In the genomic region with DNA sequence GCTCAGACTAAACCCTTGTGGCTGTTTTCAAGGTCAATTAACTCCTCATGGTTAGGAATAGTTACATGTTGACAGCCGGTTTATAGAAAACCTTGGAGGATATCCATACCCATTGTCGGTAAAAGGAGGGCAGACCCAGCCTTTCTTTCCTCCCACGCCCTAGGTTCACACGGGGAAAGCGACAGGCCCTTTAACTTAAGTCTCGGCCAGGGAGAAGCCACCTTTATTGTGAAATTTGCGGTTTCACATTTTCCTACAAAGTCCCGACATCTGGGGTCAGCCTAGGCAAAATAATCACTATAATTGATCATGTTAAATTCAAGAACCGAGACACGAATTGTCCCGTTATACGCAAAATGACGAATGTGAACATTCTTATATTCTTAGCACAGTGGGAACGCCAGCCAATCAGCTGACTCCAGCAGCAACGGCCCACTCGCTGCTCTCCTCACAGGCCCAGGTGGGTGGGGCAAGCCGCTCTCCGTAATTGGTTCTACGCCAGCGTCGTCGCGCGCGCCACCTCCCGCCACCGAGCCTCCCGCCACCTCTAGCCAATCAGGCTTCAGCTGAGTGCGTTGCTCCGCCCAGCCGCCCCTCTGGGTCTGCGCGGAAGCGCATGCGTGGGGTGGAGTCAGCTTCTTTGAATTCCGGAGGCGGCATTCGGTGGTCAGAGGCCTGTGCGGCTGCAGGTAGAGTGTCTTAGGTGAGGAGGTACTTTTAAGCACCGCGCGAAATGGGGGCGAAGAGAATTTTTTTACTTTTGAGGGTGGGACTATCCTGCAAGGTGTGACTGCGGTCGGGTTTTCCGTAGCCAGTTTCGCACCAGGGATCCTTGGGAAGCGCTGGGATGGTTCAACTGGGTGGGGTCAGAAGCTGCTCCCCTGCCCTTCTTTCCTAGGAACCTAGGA, we compare ENCODE assay signal across 8 cellular contexts. TPM values are rescaled to one million over a fixed set of nuclear protein-coding genes. Genes with fewer than 3 reads are reported as not detected.
DNase-seq lines count a peak whose midpoint lies in the region; ATAC-seq and TF ChIP-seq lines count a peak whose summit lies in the region.

Gene CENPI (plus strand): TSS at position 659 of the 908 bp plus-strand sequence. CDS start 2,867 bp downstream, outside the sequence.

- peak within 1 kb of the TSS; percentile 77 for H3K27ac ChIP-seq in ACC112 (ENCODE audit: low read depth, low read length)
- no peak within 1 kb of the TSS for H3K27ac ChIP-seq in iPS DF 6.9 (ENCODE audit: low read length)
- peak within 1 kb of the TSS; percentile 74 to 82 (median 78) for H3K27ac ChIP-seq in sigmoid colon

- peak within 1 kb of the TSS; percentile 87 for H3K4me3 ChIP-seq in ACC112 (ENCODE audit: low read depth, low read length)
- H3K4me3 ChIP-seq in iPS DF 6.9 (ENCODE audit: low read length) = peak within 1 kb of the TSS; percentile 68; the same call in 1 of the 2 replicates
- peak within 1 kb of the TSS; percentile 28 to 48 (median 42) for H3K4me3 ChIP-seq in sigmoid colon

- H3K27me3 Mint-ChIP-seq in MCF 10A (ENCODE audit: insufficient read depth, unreplicated experiment) = peaks cover 45% of the 10 kb centered on the region

- DNase-seq in NCI-H2171 (lab: John Stamatoyannopoulos, UW) (peak; percentile 79), UCSD-AML1 (lab: John Stamatoyannopoulos, UW; ENCODE audit: unreplicated experiment) (peak; percentile 92), MCF 10A (ENCODE audit: unreplicated experiment) (peak; percentile 89), iPS DF 6.9 (ENCODE audit: low read depth, low spot score) (peak; percentile 47), sigmoid colon (peak; percentile 96)

- H3K79me2 ChIP-seq in ACC112 (ENCODE audit: control insufficient read depth, insufficient read depth, low read length, unreplicated experiment) = peaks cover 28% of the 10 kb centered on the region

- no peaks in the 10 kb centered on the region for H3K27me3 ChIP-seq in ACC112 (ENCODE audit: insufficient read depth, low read length)
- H3K27me3 ChIP-seq in iPS DF 6.9 (ENCODE audit: control insufficient read depth, insufficient read depth, low read length) = no peaks in the 10 kb centered on the region
- no peaks in the 10 kb centered on the region for H3K27me3 ChIP-seq in sigmoid colon

- no TSS peak for BruUV-seq in MCF 10A (replicated peaks; lab: Mats Ljungman, UMichigan)

- H3K9me3 Mint-ChIP-seq in MCF 10A (ENCODE audit: unreplicated experiment) = no peaks in the 10 kb centered on the region

- no peaks in the 10 kb centered on the region for H3K4me1 Mint-ChIP-seq in MCF 10A (ENCODE audit: insufficient read depth, unreplicated experiment)

- no peaks in the 10 kb centered on the region for H3K36me3 Mint-ChIP-seq in MCF 10A (ENCODE audit: insufficient read depth, unreplicated experiment)

- CTCF ChIA-PET in MCF 10A (lab: Yijun Ruan, JAX) = interaction anchor here (0.6 kb wide), 2 partner anchors 10 to 103 kb away, joined by 3 read pairs; no protein-coding TSS in a partner anchor

- H2AFZ ChIP-seq in ACC112 (ENCODE audit: low read length, unreplicated experiment) = peak within 1 kb of the TSS; percentile 58

- H3K4me3 Mint-ChIP-seq in MCF 10A (ENCODE audit: unreplicated experiment) = peak within 1 kb of the TSS; percentile 90

- H3K9me3 ChIP-seq in iPS DF 6.9 (ENCODE audit: control insufficient read depth, insufficient read depth, low read length) (no peaks in the 10 kb centered on the region), sigmoid colon (no peaks in the 10 kb centered on the region)

- intact Hi-C loops in MCF 10A (cut with micrococcal nuclease) (loop anchor here (10.0 kb wide), 1 partner anchor 203 kb away; no protein-coding TSS in a partner anchor), sigmoid colon (cut with DNase I) (loop anchor here (5.0 kb wide), 2 partner anchors 45 to 110 kb away; partner anchors contain the start of gene TRMT2B)

- H3K4me1 ChIP-seq in ACC112 (ENCODE audit: control insufficient read depth, insufficient read depth, low read length, unreplicated experiment) (peaks cover 6% of the 10 kb centered on the region), iPS DF 6.9 (ENCODE audit: control insufficient read depth, insufficient read depth, low read length) (no peaks in the 10 kb centered on the region), sigmoid colon (no peaks in the 10 kb centered on the region)

- ATAC-seq in GM18868 (IDR thresholded peaks at IDR 0.05; ENCODE audit: unreplicated experiment) = peak; percentile 99
- ATAC-seq in HG03103 (IDR thresholded peaks at IDR 0.05; ENCODE audit: low read depth, unreplicated experiment) = peak; percentile 97

- H3K36me3 ChIP-seq in ACC112 (ENCODE audit: insufficient read depth, low read length) = no peaks in the 10 kb centered on the region
- no peaks in the 10 kb centered on the region for H3K36me3 ChIP-seq in iPS DF 6.9 (ENCODE audit: control insufficient read depth, insufficient read depth, low read length)
- H3K36me3 ChIP-seq in sigmoid colon = no peaks in the 10 kb centered on the region

- H3K27ac Mint-ChIP-seq in MCF 10A (ENCODE audit: low read depth, unreplicated experiment) = peak within 1 kb of the TSS; percentile 68

- no peak for TF ChIP-seq EP300 in sigmoid colon (IDR thresholded peaks at IDR 0.05)

- TF ChIP-seq POLR2A in sigmoid colon (IDR thresholded peaks at IDR 0.05) = no peak

- POLR2A ChIA-PET in MCF 10A (lab: Yijun Ruan, JAX) = interaction anchor here (0.6 to 1.0 kb wide), 5 partner anchors 9 to 293 kb away, joined by 3 to 5 read pairs (median 4); partner anchors contain the start of gene RPL36A

- TF ChIP-seq CTCF in MCF 10A (IDR thresholded peaks at IDR 0.05; ENCODE audit: unreplicated experiment) = no peak
- no peak for TF ChIP-seq CTCF in sigmoid colon (IDR thresholded peaks at IDR 0.05)

- no CpG with 5 or more reads among the region's 48 CpGs for WGBS in iPS DF 6.9 (ENCODE audit: insufficient coverage, insufficient read length)
- WGBS in sigmoid colon, 2 donors = 0 to 1% methylated on average over 48 of the region's 48 CpGs

RNA-seq across cellular contexts. Expression of gene CENPI, which starts in this region (rescaled TPM):
- total RNA-seq in MCF 10A (2022) (4.6 TPM in 2 replicates), sigmoid colon (1 to 10 TPM; 1.6 to 3.0 (median 2.4) TPM)
- 1 to 10 TPM in 2 of 3 donors, not detected in 1; 1.2 to 3.4 TPM for polyA plus RNA-seq in sigmoid colon
